Comparison of ENCODE assay signal across 8 cellular contexts in the genomic region with DNA sequence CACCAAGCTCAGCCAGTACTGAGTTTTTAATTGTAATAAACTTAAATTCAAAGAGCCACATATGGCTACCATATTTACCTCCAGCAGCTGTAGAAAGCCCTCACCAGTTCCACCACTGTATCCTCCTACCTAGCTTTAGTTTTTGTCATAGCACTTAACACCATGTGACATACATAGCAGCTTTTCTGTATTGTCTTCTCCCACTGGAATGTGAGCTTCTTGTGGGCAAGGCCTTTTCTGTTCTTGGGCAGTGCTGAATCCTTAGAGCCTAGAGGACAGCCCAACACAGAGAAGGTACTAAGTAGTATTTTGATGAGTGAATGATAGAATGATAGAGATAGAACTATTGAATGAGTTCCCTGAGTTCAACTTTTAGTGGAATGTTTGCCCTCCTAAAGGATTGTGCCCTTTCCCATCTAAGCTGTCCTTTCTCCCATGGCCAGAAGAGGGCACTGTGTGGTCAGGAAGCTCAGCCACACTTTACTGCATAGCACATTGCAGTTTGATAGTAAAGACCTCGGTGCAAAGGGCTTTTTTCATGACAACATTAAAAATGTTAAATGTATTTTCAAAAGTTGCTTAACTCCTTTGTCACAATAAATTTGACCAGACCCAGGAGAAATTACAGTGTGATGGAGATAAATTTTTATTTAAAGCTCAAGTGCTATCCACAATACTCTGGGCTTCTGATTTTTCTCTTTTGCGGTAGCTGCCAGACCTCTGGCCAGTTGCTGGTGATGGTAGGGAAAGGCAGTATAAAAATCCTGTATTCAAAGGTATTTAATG.
DNase-seq lines count a peak whose midpoint lies in the region; ATAC-seq lines count a peak whose summit lies in the region.

No MANE protein-coding gene starts in this region.

- DNase-seq in NCI-H510A treated with DMSO at 0.1 percent for 48 hours (lab: John Stamatoyannopoulos, UW) = peak; percentile 72
- no peak for DNase-seq in NCI-H510A (lab: John Stamatoyannopoulos, UW)
- peak; percentile 76 for DNase-seq in NCI-H2196 (lab: John Stamatoyannopoulos, UW; ENCODE audit: unreplicated experiment)
- DNase-seq in activated CD4-positive, CD25-positive, alpha-beta regulatory T cell (lab: John Stamatoyannopoulos, UW) = peak; percentile 3 to 16 (median 6)
- DNase-seq in cerebellum (ENCODE audit: low spot score) = peak; percentile 65
- DNase-seq in left lobe of liver (ENCODE audit: low spot score) = peak; percentile 66
- peak; percentile 23 to 38 (median 35) for DNase-seq in stimulated activated CD4-positive, alpha-beta T cell treated with anti-CD3 and anti-CD28 coated beads, TNF-alpha, amount 100 ng/mL, for 24 hours (ENCODE audit: low read depth in 3 of 3)

- peak; percentile 78 for ATAC-seq in HG03045 (IDR thresholded peaks at IDR 0.05; ENCODE audit: unreplicated experiment)
- ATAC-seq in left lobe of liver = peak; percentile 99
